Comparison of ENCODE assay signal across 14 cellular contexts in the genomic region with DNA sequence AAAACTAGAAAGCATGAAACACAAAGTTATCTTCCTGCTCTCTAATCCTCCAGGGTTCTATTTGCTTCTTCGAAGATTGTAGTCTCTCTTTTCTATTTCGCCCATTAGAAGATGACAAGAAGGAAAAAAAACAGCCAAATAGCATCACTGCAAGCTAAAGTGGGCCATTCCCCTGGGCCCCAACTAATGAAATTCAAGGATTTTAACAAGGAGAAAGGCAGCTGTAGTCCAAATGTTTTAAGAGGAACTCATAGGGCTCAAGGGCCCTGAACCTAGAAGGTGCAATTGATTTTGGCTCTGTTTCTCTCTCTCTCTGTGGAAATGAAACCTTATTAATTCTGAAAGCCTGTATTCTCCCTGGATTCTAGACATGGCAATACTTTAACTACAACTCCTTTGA. TPM values are rescaled to one million over a fixed set of nuclear protein-coding genes. Genes with fewer than 3 reads are reported as not detected.
DNase-seq lines count a peak whose midpoint lies in the region; ATAC-seq and TF ChIP-seq lines count a peak whose summit lies in the region.
"Had no signal": no experiment of that assay in that cellular context is flagged by ENCODE, and none has a peak within 500 bp of the region (broad histone marks: within the 10 kb centered on the region; RNA-seq: fewer than 3 reads in every experiment).

No MANE protein-coding gene starts in this region.

- H3K27ac ChIP-seq in epithelial cell of prostate (peak overlapping the region; percentile 95), aorta (ENCODE audit: low read depth in 1 of 2, low read length in 2 of 2) (peak overlapping the region; percentile 84 to 90)

- H3K9me3 Mint-ChIP-seq in activated naive CD4-positive, alpha-beta T cell treated with anti-CD3 and anti-CD28 coated beads, Interleukin-2, amount 50 U/mL, for 24 hours, result no peaks in the 10 kb centered on the region
- no peaks in the 10 kb centered on the region for H3K9me3 Mint-ChIP-seq in activated naive CD4-positive, alpha-beta T cell treated with anti-CD3 and anti-CD28 coated beads for 36 hours
- no peaks in the 10 kb centered on the region for H3K9me3 Mint-ChIP-seq in nephron

- no peak overlapping the region for H3K4me3 Mint-ChIP-seq in activated naive CD4-positive, alpha-beta T cell treated with anti-CD3 and anti-CD28 coated beads, Interleukin-2, amount 50 U/mL, for 24 hours
- no peak overlapping the region for H3K4me3 Mint-ChIP-seq in activated naive CD4-positive, alpha-beta T cell treated with anti-CD3 and anti-CD28 coated beads for 36 hours
- no peak overlapping the region for H3K4me3 Mint-ChIP-seq in nephron

- no peaks in the 10 kb centered on the region for H3K27me3 Mint-ChIP-seq in activated naive CD4-positive, alpha-beta T cell treated with anti-CD3 and anti-CD28 coated beads, Interleukin-2, amount 50 U/mL, for 24 hours
- no peaks in the 10 kb centered on the region for H3K27me3 Mint-ChIP-seq in activated naive CD4-positive, alpha-beta T cell treated with anti-CD3 and anti-CD28 coated beads for 36 hours (ENCODE audit: low read depth)
- H3K27me3 Mint-ChIP-seq in nephron (ENCODE audit: low read depth), result no peaks in the 10 kb centered on the region

- peaks cover 45% of the 10 kb centered on the region for H3K4me1 Mint-ChIP-seq in activated naive CD4-positive, alpha-beta T cell treated with anti-CD3 and anti-CD28 coated beads, Interleukin-2, amount 50 U/mL, for 24 hours
- peaks cover 28% of the 10 kb centered on the region for H3K4me1 Mint-ChIP-seq in activated naive CD4-positive, alpha-beta T cell treated with anti-CD3 and anti-CD28 coated beads for 36 hours (ENCODE audit: low read depth)
- peaks cover 13% of the 10 kb centered on the region for H3K4me1 Mint-ChIP-seq in nephron

- TF ChIP-seq CTCF in nephron (IDR thresholded peaks at IDR 0.05; ENCODE audit: unreplicated experiment in 3 of 3) (no peak), GM20000 (IDR thresholded peaks at IDR 0.05; ENCODE audit: extremely low read depth, missing control alignments) (no peak)

- H3K27ac Mint-ChIP-seq in activated naive CD4-positive, alpha-beta T cell treated with anti-CD3 and anti-CD28 coated beads, Interleukin-2, amount 50 U/mL, for 24 hours, result peak overlapping the region; percentile 12
- H3K27ac Mint-ChIP-seq in activated naive CD4-positive, alpha-beta T cell treated with anti-CD3 and anti-CD28 coated beads for 36 hours, result no peak overlapping the region
- peak overlapping the region; percentile 42 to 78 (median 62) for H3K27ac Mint-ChIP-seq in nephron

- no peak for ATAC-seq in aorta (ENCODE audit: low FRiP score)

- no peak for DNase-seq in activated naive CD4-positive, alpha-beta T cell treated with anti-CD3 and anti-CD28 coated beads for 36 hours
- DNase-seq in epithelial cell of prostate (ENCODE audit: low read depth, low spot score) (no peak), aorta (no peak), GM20000 (ENCODE audit: low spot score) (no peak), NCI-H2227 treated with DMSO at 0.1 percent for 48 hours (lab: John Stamatoyannopoulos, UW) (no peak), SKM-1 (lab: John Stamatoyannopoulos, UW; ENCODE audit: unreplicated experiment) (no peak)
- DNase-seq: activated CD4-positive, alpha-beta T cell treated with anti-CD3 and anti-CD28 coated beads for 48 hours; DND-41; MM.1S; mucosa of descending colon; NCI-H446; stimulated activated CD4-positive, alpha-beta T cell treated with anti-CD3 and anti-CD28 coated beads, Interleukin-12 subunit alpha, Interleukin-12 subunit beta, amount 100 ng/mL, for 4 hours had no signal

- WGBS in aorta, 2 donors, result 12 to 14% methylated on average over 2 of the region's 2 CpGs

- H3K36me3 ChIP-seq in aorta (ENCODE audit: control insufficient read depth in 1 of 2, insufficient read depth in 2 of 2, low read length in 1 of 2), result no peaks in the 10 kb centered on the region

- CTCF ChIA-PET in activated naive CD4-positive, alpha-beta T cell treated with anti-CD3 and anti-CD28 coated beads for 36 hours (lab: Charles Lee), result interaction anchor here (0.5 kb wide), 1 partner anchor 25 kb away, joined by 6 read pairs; no protein-coding TSS in a partner anchor

- H3K4me1 ChIP-seq in aorta (ENCODE audit: control insufficient read depth in 1 of 2, insufficient read depth in 2 of 2, low read length in 2 of 2), result peaks cover 2 to 9% of the 10 kb centered on the region in 2 donors

- intact Hi-C loops in activated naive CD4-positive, alpha-beta T cell treated with anti-CD3 and anti-CD28 coated beads for 36 hours (cut with micrococcal nuclease), result loop anchor here (2.0 kb wide), 1 partner anchor 73 kb away; no protein-coding TSS in a partner anchor
- intact Hi-C loops in aorta (cut with DNase I), result loop anchor here (5.0 kb wide), 3 partner anchors 74 to 141 kb away; no protein-coding TSS in a partner anchor

- peak overlapping the region in 1 of 2 donors; percentile 26 for H3K4me3 ChIP-seq in aorta (ENCODE audit: low read length in 2 of 2)
- H3K4me3 ChIP-seq: mucosa of descending colon had no signal

- H3K27me3 ChIP-seq in aorta (ENCODE audit: control insufficient read depth in 1 of 2, insufficient read depth in 2 of 2, low read length in 1 of 2), result no peaks in the 10 kb centered on the region

- H3K9me3 ChIP-seq in aorta (ENCODE audit: control insufficient read depth, low read length), result no peaks in the 10 kb centered on the region
- H3K9me3 ChIP-seq: mucosa of descending colon had no signal

- peaks cover 19% of the 10 kb centered on the region for H3K36me3 Mint-ChIP-seq in activated naive CD4-positive, alpha-beta T cell treated with anti-CD3 and anti-CD28 coated beads, Interleukin-2, amount 50 U/mL, for 24 hours
- H3K36me3 Mint-ChIP-seq in activated naive CD4-positive, alpha-beta T cell treated with anti-CD3 and anti-CD28 coated beads for 36 hours (ENCODE audit: low read depth), result peaks cover 5% of the 10 kb centered on the region
- no peaks in the 10 kb centered on the region for H3K36me3 Mint-ChIP-seq in nephron (ENCODE audit: low read depth)

RNA-seq across cellular contexts. Expression of a gene that starts 53.6 kb away (rescaled TPM):
- under 1 TPM; 0.37 to 0.41 TPM for total RNA-seq in activated naive CD4-positive, alpha-beta T cell treated with anti-CD3 and anti-CD28 coated beads for 36 hours
- 1 to 10 TPM; 3.7 to 5.2 TPM for total RNA-seq in aorta
- 1 to 10 TPM in 1 of 2 donors, under 1 TPM in 1; 0.13 to 1.5 TPM for polyA plus RNA-seq in aorta
